Comparison of ENCODE assay signal across 8 cellular contexts in the genomic region with DNA sequence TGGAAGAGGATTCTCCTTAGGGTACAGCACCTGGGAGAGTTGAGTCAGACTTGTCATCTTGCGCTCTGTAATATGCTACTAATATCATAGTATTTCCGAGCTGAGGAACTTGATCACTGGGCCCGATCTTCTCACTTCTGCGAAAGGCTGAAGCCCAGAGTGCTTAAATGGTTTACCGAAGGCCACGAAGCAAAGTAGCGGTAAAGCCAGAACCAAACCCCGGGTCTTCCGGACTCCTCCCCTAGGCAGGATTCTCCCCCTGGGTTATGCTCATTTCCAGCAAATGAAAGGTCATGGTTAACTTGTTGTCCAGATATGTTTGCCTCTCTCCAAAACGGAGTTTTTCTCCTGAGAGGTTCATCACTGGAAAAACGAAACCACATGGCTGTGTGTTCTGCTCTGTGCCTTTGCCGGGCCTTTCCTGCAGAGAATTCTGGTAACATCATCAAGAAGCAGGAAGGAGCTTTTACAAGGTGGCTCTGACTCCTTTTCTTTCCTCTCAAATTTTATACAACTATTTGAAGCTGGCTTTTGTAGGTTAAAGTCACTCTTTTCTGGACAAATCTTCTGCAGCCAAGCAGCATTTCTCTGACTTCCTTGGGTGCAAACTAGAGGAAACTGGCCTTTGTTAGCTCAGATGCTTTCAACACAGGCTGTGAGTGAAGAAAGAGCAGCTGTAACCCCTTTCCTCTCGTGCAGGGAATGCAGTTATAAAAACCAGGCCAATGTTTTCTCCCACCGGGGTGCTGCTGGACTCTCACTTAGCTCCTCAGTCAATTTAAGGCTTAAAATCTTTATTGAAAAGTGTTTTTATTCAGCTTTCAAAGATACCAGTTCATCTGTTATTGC. TPM values are rescaled to one million over a fixed set of nuclear protein-coding genes. Genes with fewer than 3 reads are reported as not detected.
A peak's percentile ranks its signal among the peaks of the same experiment; 100 is the strongest.
DNase-seq lines count a peak whose midpoint lies in the region; ATAC-seq, FAIRE-seq and TF ChIP-seq lines count a peak whose summit lies in the region.

No MANE protein-coding gene starts in this region.

- no peak overlapping the region for H3K18ac ChIP-seq in H9 (ENCODE audit: insufficient read length, low read depth, low read length)

- no CpG with 5 or more reads among the region's 14 CpGs for WGBS in H9 (ENCODE audit: extremely low coverage, insufficient read length, low lambda C conversion rate)
- 59 to 73% (median 69%) methylated on average over 14 of the region's 14 CpGs for WGBS in small intestine, 3 donors

- H2BK5ac ChIP-seq in H9 (ENCODE audit: insufficient read length, low read length), result no peak overlapping the region

- H3K9me3 Mint-ChIP-seq in H9, result no peaks in the 10 kb centered on the region; a peak in 1 of 5 replicates
- no peaks in the 10 kb centered on the region for H3K9me3 Mint-ChIP-seq in activated B cell treated with CpG ODN at 0.5 μM for 24 hours

- H3K4ac ChIP-seq in H9 (ENCODE audit: low read depth, low read length), result no peak overlapping the region

- ATAC-seq in activated B cell treated with CpG ODN at 0.5 μM for 24 hours (ENCODE audit: low read depth) (peak; percentile 37), left cardiac atrium (peak; percentile 63 to 84), HG02798 (IDR thresholded peaks at IDR 0.05; ENCODE audit: poor library complexity, unreplicated experiment) (no peak)

- H3K14ac ChIP-seq in H9 (ENCODE audit: insufficient read depth, low read length), result peak overlapping the region; percentile 27; the same call in 1 of the 2 replicates

- H3T11ph ChIP-seq in H9 (ENCODE audit: low read length), result no peak overlapping the region

- peaks cover 0 to 1% (median 0%) of the 10 kb centered on the region in 3 experiments; a peak in 1 of 7 replicates for H3K36me3 Mint-ChIP-seq in H9 (ENCODE audit: insufficient read depth in 1 of 3, low read depth in 3 of 3)
- no peaks in the 10 kb centered on the region for H3K36me3 Mint-ChIP-seq in activated B cell treated with CpG ODN at 0.5 μM for 24 hours (ENCODE audit: low read depth)

- H3K79me1 ChIP-seq in H9 (ENCODE audit: insufficient read depth, low read depth, low read length, poor library complexity, severe bottlenecking), result no peaks in the 10 kb centered on the region

- H3K4me1 Mint-ChIP-seq in H9 (peaks cover 23 to 24% of the 10 kb centered on the region in 2 experiments), activated B cell treated with CpG ODN at 0.5 μM for 24 hours (peaks cover 41% of the 10 kb centered on the region)

- H3K27me3 Mint-ChIP-seq in H9 (ENCODE audit: low read depth), result no peaks in the 10 kb centered on the region; the same call in 1 of the 2 replicates
- H3K27me3 Mint-ChIP-seq in activated B cell treated with CpG ODN at 0.5 μM for 24 hours, result no peaks in the 10 kb centered on the region

- H3K27me3 ChIP-seq in H9 (ENCODE audit: insufficient read depth, low read length), result no peaks in the 10 kb centered on the region
- H3K27me3 ChIP-seq in small intestine (ENCODE audit: control insufficient read depth in 2 of 2, insufficient read depth in 2 of 2, low read length in 2 of 2), result no peaks in the 10 kb centered on the region

- no peak overlapping the region for H2BK12ac ChIP-seq in H9 (ENCODE audit: insufficient read length, low read depth, low read length)

- H4K91ac ChIP-seq in H9 (ENCODE audit: insufficient read length, low read depth, low read length), result peak overlapping the region; percentile 72

- H3K4me3 ChIP-seq in small intestine (ENCODE audit: low read depth in 1 of 2, low read length in 2 of 2), result no peak overlapping the region

- POLR2A ChIA-PET in activated B cell treated with CpG ODN at 0.5 μM for 24 hours (lab: Charles Lee), result interaction anchor here (0.6 kb wide), 1 partner anchor 17 kb away, joined by 3 read pairs; no protein-coding TSS in a partner anchor

- no peak overlapping the region for H2AK5ac ChIP-seq in H9 (ENCODE audit: insufficient read length, low read length)

- intact Hi-C loops in activated B cell treated with CpG ODN at 0.5 μM for 24 hours (cut with micrococcal nuclease) (no loop called here), left cardiac atrium (cut with DNase I) (no loop called here)

- no peak overlapping the region for H3K56ac ChIP-seq in H9 (ENCODE audit: insufficient read length, low read depth, low read length)

- H2BK20ac ChIP-seq in H9 (ENCODE audit: low read depth, low read length, poor library complexity, severe bottlenecking), result no peak overlapping the region

- H3K4me1 ChIP-seq in H9 (ENCODE audit: insufficient read depth, low read length) (peaks cover 6% of the 10 kb centered on the region; the same call in 1 of the 2 replicates), small intestine (ENCODE audit: control insufficient read depth in 2 of 2, insufficient read depth in 1 of 2, low read depth in 1 of 2, low read length in 1 of 2) (no peaks in the 10 kb centered on the region)

- no peak overlapping the region for H2BK15ac ChIP-seq in H9 (ENCODE audit: low read depth, low read length)

- no peak overlapping the region for H2BK120ac ChIP-seq in H9 (ENCODE audit: low read depth, low read length, poor library complexity, severe bottlenecking)

- H3K4me2 ChIP-seq in H9 (ENCODE audit: insufficient read depth, insufficient read length, low read length), result no peak overlapping the region

- H3K9ac ChIP-seq in H9 (ENCODE audit: extremely low read depth, insufficient read length, low read length), result no peak overlapping the region

- CTCF ChIA-PET in activated B cell treated with CpG ODN at 0.5 μM for 24 hours (lab: Charles Lee), result interaction anchor here (0.9 to 1.2 kb wide), 2 partner anchors 25 to 31 kb away, joined by 3 read pairs; no protein-coding TSS in a partner anchor

- H4K20me1 ChIP-seq in H9 (ENCODE audit: control insufficient read depth, insufficient read depth, insufficient read length), result no peaks in the 10 kb centered on the region

- no peak overlapping the region for H3K4me3 Mint-ChIP-seq in H9
- peak overlapping the region; percentile 39 for H3K4me3 Mint-ChIP-seq in activated B cell treated with CpG ODN at 0.5 μM for 24 hours

- DNase-seq in H9 (no peak), activated B cell treated with CpG ODN at 0.5 μM for 24 hours (no peak), left cardiac atrium (no peak), small intestine (peak; percentile 16), epidermal melanocyte (ENCODE audit: insufficient read length, low spot score) (no peak), COLO668 (lab: John Stamatoyannopoulos, UW; ENCODE audit: unreplicated experiment) (no peak), NCI-H524 (lab: John Stamatoyannopoulos, UW) (no peak)

- H2AFZ ChIP-seq in H9 (ENCODE audit: low read length), result no peak overlapping the region

- H3K23ac ChIP-seq in H9 (ENCODE audit: insufficient read length, low read depth, low read length), result no peak overlapping the region

- H3K9me3 ChIP-seq in H9 (ENCODE audit: control insufficient read depth, low read depth, low read length), result no peaks in the 10 kb centered on the region
- H3K9me3 ChIP-seq in small intestine (ENCODE audit: control insufficient read depth, low read depth), result no peaks in the 10 kb centered on the region

- H3K36me3 ChIP-seq in small intestine (ENCODE audit: control insufficient read depth in 2 of 2, insufficient read depth in 2 of 2, low read length in 2 of 2), result no peaks in the 10 kb centered on the region

- FAIRE-seq in small intestine (lab: Jason Lieb, UNC), result no peak

- TF ChIP-seq CTCF in H9 (conservative IDR thresholded peaks at IDR 0.05) (no peak), activated B cell treated with CpG ODN at 0.5 μM for 24 hours (IDR thresholded peaks at IDR 0.05) (no peak)

- H3K27ac Mint-ChIP-seq in H9 (peak overlapping the region in 1 of 3 experiments; percentile 57; a peak in 3 of 7 replicates), activated B cell treated with CpG ODN at 0.5 μM for 24 hours (no peak overlapping the region)

- H3K27ac ChIP-seq in H9 (ENCODE audit: insufficient read length, low read depth, low read length) (no peak overlapping the region), small intestine (ENCODE audit: low read depth in 1 of 2, low read length in 1 of 2) (peak overlapping the region; percentile 30 to 65)

- H4K8ac ChIP-seq in H9 (replicated peaks; ENCODE audit: insufficient read length, low read depth, low read length), result no peak overlapping the region

- H4K5ac ChIP-seq in H9 (ENCODE audit: insufficient read length, low read depth, low read length), result no peak overlapping the region

- no peaks in the 10 kb centered on the region for H3K23me2 ChIP-seq in H9 (ENCODE audit: insufficient read length, low read depth, low read length, poor library complexity, severe bottlenecking)

- no peaks in the 10 kb centered on the region for H3K79me2 ChIP-seq in H9 (ENCODE audit: insufficient read depth, low read length)

RNA-seq across cellular contexts. Expression of a gene that starts 35.5 kb away (rescaled TPM):
- total RNA-seq in H9 (2021), result 7.1 and 8.0 TPM in 2 replicates
- total RNA-seq in activated B cell treated with CpG ODN at 0.5 μM for 24 hours, result 2.9 and 4.3 TPM in 2 replicates
- total RNA-seq in left cardiac atrium, result 1 to 10 TPM; 4.7 to 4.9 TPM
- 1 to 10 TPM in 1 of 3 donors, under 1 TPM in 2; 0.89 to 1.1 (median 0.95) TPM for polyA plus RNA-seq in small intestine
